ENCODE assay signal across 24 cellular contexts in the genomic region with DNA sequence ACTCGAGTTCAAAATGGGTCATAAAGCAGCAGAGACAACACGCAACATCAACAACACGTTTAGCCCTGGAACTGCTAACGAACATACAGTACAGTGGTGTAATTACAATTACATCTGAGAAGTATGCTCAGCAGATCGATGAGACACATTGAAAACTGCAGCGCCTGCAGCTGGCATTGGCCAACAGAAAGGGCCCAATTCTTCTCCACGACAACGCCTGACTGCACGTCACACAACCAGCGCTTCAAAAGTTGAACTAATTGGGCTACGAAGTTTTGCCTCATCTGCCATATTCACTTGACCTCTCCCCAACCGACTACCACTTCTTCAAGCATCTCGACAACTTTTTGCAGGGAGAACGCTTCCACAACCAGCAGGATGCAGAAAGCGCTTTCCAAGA.
"Had no signal": no experiment of that assay in that cellular context is flagged by ENCODE, and none has a peak within 500 bp of the region (broad histone marks: within the 10 kb centered on the region; RNA-seq: fewer than 3 reads in every experiment).

No MANE protein-coding gene starts in this region.

- DNase-seq: colonic mucosa; cortex of kidney; dorsolateral prefrontal cortex; effector CD4-positive, alpha-beta T cell; effector memory CD4-positive, alpha-beta T cell; foreskin keratinocyte; heart left ventricle; immature natural killer cell; islet precursor cell; kidney; kidney glomerular epithelial cell; left colon; left ventricle myocardium inferior; lower lobe of right lung; mesenchymal stem cell; mucosa of descending colon; naive B cell had no signal

- H3K27ac Mint-ChIP-seq: dendritic cell treated with granulocyte-macrophage colony-stimulating factor and Interleukin-4, amounts not matched to agents 40 ng/mL and 50 ng/mL, for 4 days; immature natural killer cell; mesothelial cell of epicardium had no signal

- H3K27me3 ChIP-seq: colonic mucosa, dorsolateral prefrontal cortex, esophagus muscularis mucosa, foreskin keratinocyte, gastroesophageal sphincter, heart left ventricle, hepatocyte had no signal

- H3K4me3 Mint-ChIP-seq: dendritic cell treated with granulocyte-macrophage colony-stimulating factor and Interleukin-4, amounts not matched to agents 40 ng/mL and 50 ng/mL, for 4 days; immature natural killer cell; mesothelial cell of epicardium; naive B cell had no signal

- H3K36me3 ChIP-seq: colonic mucosa, esophagus muscularis mucosa, gastroesophageal sphincter, heart left ventricle, left ventricle myocardium inferior, lower lobe of right lung had no signal

- H3K4me3 ChIP-seq: colonic mucosa, dorsolateral prefrontal cortex, esophagus muscularis mucosa, gastroesophageal sphincter, heart left ventricle, hepatocyte, left ventricle myocardium inferior, lower lobe of right lung, mucosa of descending colon had no signal

- ATAC-seq: foreskin keratinocyte, gastroesophageal sphincter, heart left ventricle, left colon, left lobe of liver, lower lobe of right lung, mucosa of descending colon had no signal

- H3K36me3 Mint-ChIP-seq: mesothelial cell of epicardium, naive B cell had no signal

- FAIRE-seq: endothelial cell of umbilical vein, kidney had no signal

- H3K27ac ChIP-seq: colonic mucosa, esophagus muscularis mucosa, foreskin keratinocyte, gastroesophageal sphincter, heart left ventricle, hepatocyte, left ventricle myocardium inferior had no signal

- H3K9me3 Mint-ChIP-seq: dendritic cell treated with granulocyte-macrophage colony-stimulating factor and Interleukin-4, amounts not matched to agents 40 ng/mL and 50 ng/mL, for 4 days; immature natural killer cell had no signal

- H3K9me3 ChIP-seq: colonic mucosa, esophagus muscularis mucosa, gastroesophageal sphincter, heart left ventricle, left ventricle myocardium inferior, lower lobe of right lung, mucosa of descending colon had no signal
